In genomic region chr22:29374806-29375205, GRCh38 we compare ENCODE assay signal across 10 cellular contexts. TPM values are rescaled to one million over a fixed set of nuclear protein-coding genes. Genes with fewer than 3 reads are reported as not detected.
DNase-seq lines count a peak whose midpoint lies in the region; ATAC-seq and TF ChIP-seq lines count a peak whose summit lies in the region.
"Not testable (repeated sequence)": the region's sequence is repeated elsewhere in the genome, so short reads cannot be mapped to it uniquely, and the experiment has no call there.
"Had no signal": no experiment of that assay in that cellular context is flagged by ENCODE, and none has a peak within 500 bp of the region (broad histone marks: within the 10 kb centered on the region; RNA-seq: fewer than 3 reads in every experiment).

No MANE protein-coding gene starts in this region.

- not testable (repeated sequence) for TF ChIP-seq CTCF in C4-2B (conservative IDR thresholded peaks at IDR 0.05); OCI-LY1 (IDR thresholded peaks at IDR 0.05; ENCODE audit: low read length); neural progenitor cell (IDR thresholded peaks at IDR 0.05); smooth muscle cell (IDR thresholded peaks at IDR 0.05; ENCODE audit: borderline replicate concordance, insufficient read depth, poor library complexity, severe bottlenecking); type B pancreatic cell (conservative IDR thresholded peaks at IDR 0.05)

- DNase-seq in activated CD4-positive, alpha-beta memory T cell treated with anti-CD3 and anti-CD28 coated beads for 36 hours; activated naive CD4-positive, alpha-beta T cell treated with anti-CD3 and anti-CD28 coated beads, Interleukin-2, amount 50 U/mL, for 72 hours (ENCODE audit: low spot score in 2 of 2); neural progenitor cell (ENCODE audit: low spot score); smooth muscle cell (lab: John Stamatoyannopoulos, UW; ENCODE audit: unreplicated experiment); type B pancreatic cell (ENCODE audit: extremely low spot score, unreplicated experiment): not testable (repeated sequence)

- H3K79me2 ChIP-seq in OCI-LY1 (ENCODE audit: insufficient read depth, low read length) (peaks cover 27% of the 10 kb centered on the region), smooth muscle cell (ENCODE audit: low read depth) (peaks cover 16% of the 10 kb centered on the region)
- H3K79me2 ChIP-seq in neural progenitor cell (ENCODE audit: low read depth) = not testable (repeated sequence)

- WGBS in smooth muscle cell (ENCODE audit: low lambda C conversion rate) = over 99% methylated on average over 7 of the region's 7 CpGs

- POLR2A ChIA-PET in activated CD4-positive, alpha-beta memory T cell treated with anti-CD3 and anti-CD28 coated beads for 36 hours (lab: Charles Lee) = not testable (repeated sequence)

- not testable (repeated sequence) for H3K9ac ChIP-seq in OCI-LY1 (ENCODE audit: low read length); neural progenitor cell; smooth muscle cell (ENCODE audit: low read depth)

- not testable (repeated sequence) for H3F3A ChIP-seq in OCI-LY1 (ENCODE audit: insufficient read depth, low read length); smooth muscle cell (ENCODE audit: low read depth)
- peaks cover 15% of the 10 kb centered on the region for H3F3A ChIP-seq in neural progenitor cell (ENCODE audit: low read depth)

- peak overlapping the region; percentile 93; the same call in 1 of the 2 replicates for H3K27ac ChIP-seq in C4-2B
- H3K27ac ChIP-seq in OCI-LY1 (ENCODE audit: low read depth, low read length, poor library complexity, severe bottlenecking) = peak overlapping the region; percentile 35
- not testable (repeated sequence) for H3K27ac ChIP-seq in neural progenitor cell
- H3K27ac ChIP-seq in smooth muscle cell (ENCODE audit: low read depth) = peak overlapping the region; percentile 77

- H3K4me1 Mint-ChIP-seq in activated CD4-positive, alpha-beta memory T cell treated with anti-CD3 and anti-CD28 coated beads for 36 hours (ENCODE audit: low read depth) = peaks cover 25% of the 10 kb centered on the region
- H3K4me1 Mint-ChIP-seq in dendritic cell treated with granulocyte-macrophage colony-stimulating factor and Interleukin-4, amounts not matched to agents 40 ng/mL and 50 ng/mL, for 4 days (ENCODE audit: low read depth) = peaks cover 84% of the 10 kb centered on the region
- H3K4me1 Mint-ChIP-seq in neural progenitor cell = peaks cover 29% of the 10 kb centered on the region
- peaks cover 36% of the 10 kb centered on the region for H3K4me1 Mint-ChIP-seq in type B pancreatic cell (ENCODE audit: unreplicated experiment)

- H3K9me2 ChIP-seq in OCI-LY1 (ENCODE audit: low read depth, low read length) = not testable (repeated sequence)

- not testable (repeated sequence) for H2AFZ ChIP-seq in OCI-LY1 (ENCODE audit: low read length); neural progenitor cell (replicated peaks); smooth muscle cell (ENCODE audit: low read depth)

- H3K27me3 ChIP-seq in OCI-LY1 (ENCODE audit: insufficient read depth, low read length); neural progenitor cell; smooth muscle cell (ENCODE audit: low read depth): not testable (repeated sequence)

- not testable (repeated sequence) for H3K4me2 ChIP-seq in OCI-LY1 (ENCODE audit: low read length); neural progenitor cell; smooth muscle cell

- H3K4me1 ChIP-seq in OCI-LY1 (ENCODE audit: insufficient read depth, low read length, severe bottlenecking) (peaks cover 44% of the 10 kb centered on the region), neural progenitor cell (peaks cover 13% of the 10 kb centered on the region), smooth muscle cell (ENCODE audit: low read depth) (peaks cover 13% of the 10 kb centered on the region)

- H3K4me3 ChIP-seq in OCI-LY1 (ENCODE audit: low read depth, low read length, poor library complexity, severe bottlenecking); neural progenitor cell; smooth muscle cell: not testable (repeated sequence)

- intact Hi-C loops in activated CD4-positive, alpha-beta memory T cell treated with anti-CD3 and anti-CD28 coated beads for 36 hours (cut with micrococcal nuclease); dendritic cell treated with granulocyte-macrophage colony-stimulating factor and Interleukin-4, amounts not matched to agents 40 ng/mL and 50 ng/mL, for 4 days (cut with micrococcal nuclease): not testable (repeated sequence)

- not testable (repeated sequence) for H3K9me3 ChIP-seq in OCI-LY1 (ENCODE audit: low read length); neural progenitor cell (ENCODE audit: low read depth); smooth muscle cell (replicated peaks; ENCODE audit: low read depth)

- not testable (repeated sequence) for H3K4me3 Mint-ChIP-seq in activated CD4-positive, alpha-beta memory T cell treated with anti-CD3 and anti-CD28 coated beads for 36 hours; dendritic cell treated with granulocyte-macrophage colony-stimulating factor and Interleukin-4, amounts not matched to agents 40 ng/mL and 50 ng/mL, for 4 days; type B pancreatic cell
- peak overlapping the region; percentile 27 for H3K4me3 Mint-ChIP-seq in neural progenitor cell

- H3K27me3 Mint-ChIP-seq in activated CD4-positive, alpha-beta memory T cell treated with anti-CD3 and anti-CD28 coated beads for 36 hours; dendritic cell treated with granulocyte-macrophage colony-stimulating factor and Interleukin-4, amounts not matched to agents 40 ng/mL and 50 ng/mL, for 4 days; neural progenitor cell (ENCODE audit: insufficient read depth, low read depth); type B pancreatic cell: not testable (repeated sequence)

- not testable (repeated sequence) for ATAC-seq in activated naive CD4-positive, alpha-beta T cell treated with anti-CD3 and anti-CD28 coated beads, Interleukin-2, amount 50 U/mL, for 72 hours

- peaks cover 30% of the 10 kb centered on the region for H3K36me3 Mint-ChIP-seq in activated CD4-positive, alpha-beta memory T cell treated with anti-CD3 and anti-CD28 coated beads for 36 hours
- peaks cover 9 to 21% of the 10 kb centered on the region in 2 donors for H3K36me3 Mint-ChIP-seq in activated naive CD4-positive, alpha-beta T cell treated with anti-CD3 and anti-CD28 coated beads, Interleukin-2, amount 50 U/mL, for 72 hours
- H3K36me3 Mint-ChIP-seq in dendritic cell treated with granulocyte-macrophage colony-stimulating factor and Interleukin-4, amounts not matched to agents 40 ng/mL and 50 ng/mL, for 4 days (ENCODE audit: low read depth) = peaks cover 100% of the 10 kb centered on the region
- H3K36me3 Mint-ChIP-seq in neural progenitor cell = peaks cover 15% of the 10 kb centered on the region
- peaks cover 14% of the 10 kb centered on the region for H3K36me3 Mint-ChIP-seq in type B pancreatic cell

- peaks cover 47% of the 10 kb centered on the region for H3K36me3 ChIP-seq in OCI-LY1 (ENCODE audit: insufficient read depth, low read length)
- not testable (repeated sequence) for H3K36me3 ChIP-seq in neural progenitor cell; smooth muscle cell (ENCODE audit: low read depth)

- H3K27ac Mint-ChIP-seq in activated CD4-positive, alpha-beta memory T cell treated with anti-CD3 and anti-CD28 coated beads for 36 hours = peak overlapping the region; percentile 74
- H3K27ac Mint-ChIP-seq in activated naive CD4-positive, alpha-beta T cell treated with anti-CD3 and anti-CD28 coated beads, Interleukin-2, amount 50 U/mL, for 72 hours = peak overlapping the region; percentile 70 to 83
- H3K27ac Mint-ChIP-seq in dendritic cell treated with granulocyte-macrophage colony-stimulating factor and Interleukin-4, amounts not matched to agents 40 ng/mL and 50 ng/mL, for 4 days = peak overlapping the region; percentile 71
- not testable (repeated sequence) for H3K27ac Mint-ChIP-seq in neural progenitor cell
- peak overlapping the region; percentile 46 for H3K27ac Mint-ChIP-seq in type B pancreatic cell

- not testable (repeated sequence) for H3K9me3 Mint-ChIP-seq in activated CD4-positive, alpha-beta memory T cell treated with anti-CD3 and anti-CD28 coated beads for 36 hours; activated naive CD4-positive, alpha-beta T cell treated with anti-CD3 and anti-CD28 coated beads, Interleukin-2, amount 50 U/mL, for 72 hours; dendritic cell treated with granulocyte-macrophage colony-stimulating factor and Interleukin-4, amounts not matched to agents 40 ng/mL and 50 ng/mL, for 4 days; neural progenitor cell; type B pancreatic cell

- not testable (repeated sequence) for H4K20me1 ChIP-seq in OCI-LY1 (ENCODE audit: insufficient read depth, low read length); smooth muscle cell (ENCODE audit: low read depth)
- H4K20me1 ChIP-seq in neural progenitor cell (ENCODE audit: low read depth) = peaks cover 23% of the 10 kb centered on the region

- CTCF ChIA-PET in activated CD4-positive, alpha-beta memory T cell treated with anti-CD3 and anti-CD28 coated beads for 36 hours (lab: Charles Lee) = not testable (repeated sequence)

RNA-seq across cellular contexts. Expression of gene AP1B1, which starts 13.6 kb away (rescaled TPM):
- total RNA-seq in activated CD4-positive, alpha-beta memory T cell treated with anti-CD3 and anti-CD28 coated beads for 36 hours = 10 to 100 TPM; 59.9 to 65.2 TPM
- 10 to 100 TPM; 48.9 to 60.4 TPM for total RNA-seq in activated naive CD4-positive, alpha-beta T cell treated with anti-CD3 and anti-CD28 coated beads, Interleukin-2, amount 50 U/mL, for 72 hours
- total RNA-seq in neural progenitor cell (ENCODE audit: low replicate concordance) (34.7 and 57.0 TPM in 2 replicates), smooth muscle cell (25.9 and 30.3 TPM in 2 replicates), type B pancreatic cell (ENCODE audit: low replicate concordance) (60.9 and 73.3 TPM in 2 replicates)
- polyA plus RNA-seq in smooth muscle cell = 37.1 and 38.5 TPM in 2 replicates

RNA-seq across cellular contexts. Expression of gene RASL10A, which starts 59.3 kb away (rescaled TPM):
- total RNA-seq in activated CD4-positive, alpha-beta memory T cell treated with anti-CD3 and anti-CD28 coated beads for 36 hours = under 1 TPM in 1 of 2 experiments, not detected in 1; 0.62 TPM
- total RNA-seq in activated naive CD4-positive, alpha-beta T cell treated with anti-CD3 and anti-CD28 coated beads, Interleukin-2, amount 50 U/mL, for 72 hours = under 1 TPM; 0.20 to 0.78 TPM
- 0.09 and 0.26 TPM in 2 replicates for total RNA-seq in neural progenitor cell (ENCODE audit: low replicate concordance)
- total RNA-seq in smooth muscle cell = not detected in 2 replicates
- not detected in 2 replicates for polyA plus RNA-seq in smooth muscle cell
- 0.62 and 1.5 TPM in 2 replicates for total RNA-seq in type B pancreatic cell (ENCODE audit: low replicate concordance)
- total RNA-seq: A673; CD8-positive, alpha-beta memory T cell had no signal
- polyA plus RNA-seq: CD8-positive, alpha-beta memory T cell had no signal
